ENCODE assay signal across 25 cellular contexts in the genomic region with DNA sequence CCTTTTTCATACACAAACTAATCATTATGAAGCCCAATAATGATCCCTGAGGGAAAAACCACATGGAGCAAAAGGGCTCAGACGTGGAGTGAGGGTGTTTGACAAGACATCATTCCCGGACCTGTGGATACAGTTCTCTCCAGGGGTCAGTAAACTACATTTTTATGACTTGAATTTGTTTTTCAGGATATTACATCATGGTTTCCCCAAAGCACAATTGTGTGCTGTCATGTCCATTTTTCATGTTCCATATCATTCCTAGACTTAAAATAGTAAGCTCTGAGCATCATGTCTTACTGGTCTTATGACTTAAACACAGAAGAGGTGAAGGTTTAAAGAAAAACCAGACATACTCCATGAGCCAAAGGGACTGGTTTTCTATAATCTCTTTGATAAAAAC.
DNase-seq lines count a peak whose midpoint lies in the region; ATAC-seq and TF ChIP-seq lines count a peak whose summit lies in the region.
"Had no signal": no experiment of that assay in that cellular context is flagged by ENCODE, and none has a peak within 500 bp of the region (broad histone marks: within the 10 kb centered on the region; RNA-seq: fewer than 3 reads in every experiment).

No MANE protein-coding gene starts in this region.

- TF ChIP-seq CTCF in liver (IDR thresholded peaks at IDR 0.05; ENCODE audit: low read depth, low read length, missing input control), result no peak
- no peak for TF ChIP-seq CTCF in type B pancreatic cell (conservative IDR thresholded peaks at IDR 0.05)

- H3K27me3 ChIP-seq in liver (ENCODE audit: control insufficient read depth in 4 of 4, insufficient read depth in 4 of 4, low read length in 3 of 4), result no peaks in the 10 kb centered on the region
- no peaks in the 10 kb centered on the region for H3K27me3 ChIP-seq in naive thymus-derived CD4-positive, alpha-beta T cell (ENCODE audit: control insufficient read depth in 2 of 2, insufficient read depth in 2 of 2, low read length in 2 of 2)
- H3K27me3 ChIP-seq: ascending aorta, suprapubic skin, vagina had no signal

- peaks cover 14% of the 10 kb centered on the region for H3K4me1 Mint-ChIP-seq in type B pancreatic cell (ENCODE audit: unreplicated experiment)
- no peaks in the 10 kb centered on the region for H3K4me1 Mint-ChIP-seq in naive thymus-derived CD4-positive, alpha-beta T cell

- intact Hi-C loops in naive thymus-derived CD4-positive, alpha-beta T cell (cut with micrococcal nuclease), result no loop called here

- WGBS in liver, result 64% methylated on average over 2 of the region's 2 CpGs

- H3K27me3 Mint-ChIP-seq in type B pancreatic cell, result no peaks in the 10 kb centered on the region
- H3K27me3 Mint-ChIP-seq in naive thymus-derived CD4-positive, alpha-beta T cell, result peaks cover 2 to 27% (median 17%) of the 10 kb centered on the region in 5 donors

- H3K36me3 Mint-ChIP-seq in type B pancreatic cell, result no peaks in the 10 kb centered on the region
- H3K36me3 Mint-ChIP-seq in naive thymus-derived CD4-positive, alpha-beta T cell, result peaks cover 0 to 5% (median 0%) of the 10 kb centered on the region in 5 donors
- H3K36me3 Mint-ChIP-seq: natural killer cell treated with Interleukin-12 subunit alpha and Interleukin-12 subunit beta and Interleukin-15 and Interleukin-18, amount 100 ng/mL, for 72 hours had no signal

- H3K36me3 ChIP-seq in liver (ENCODE audit: control insufficient read depth in 4 of 4, insufficient read depth in 3 of 4, low read depth in 1 of 4, low read length in 3 of 4), result no peaks in the 10 kb centered on the region
- H3K36me3 ChIP-seq in naive thymus-derived CD4-positive, alpha-beta T cell (ENCODE audit: control insufficient read depth in 2 of 3, insufficient read depth in 3 of 3, low read length in 3 of 3), result no peaks in the 10 kb centered on the region
- H3K36me3 ChIP-seq: ascending aorta, suprapubic skin, vagina had no signal

- peaks cover 6 to 35% (median 25%) of the 10 kb centered on the region in 4 donors for H3K4me1 ChIP-seq in liver (ENCODE audit: control insufficient read depth in 4 of 4, insufficient read depth in 4 of 4, low read length in 3 of 4)
- no peaks in the 10 kb centered on the region for H3K4me1 ChIP-seq in naive thymus-derived CD4-positive, alpha-beta T cell (ENCODE audit: control insufficient read depth in 2 of 2, insufficient read depth in 2 of 2, low read length in 2 of 2)
- H3K4me1 ChIP-seq: psoas muscle, suprapubic skin, vagina had no signal

- CTCF ChIA-PET in naive thymus-derived CD4-positive, alpha-beta T cell (lab: Charles Lee), result interaction anchor here (0.7 kb wide), 1 partner anchor 84 kb away, joined by 3 read pairs; no protein-coding TSS in a partner anchor

- H3K9me3 Mint-ChIP-seq in type B pancreatic cell, result no peaks in the 10 kb centered on the region
- peaks cover 0 to 4% (median 0%) of the 10 kb centered on the region in 11 donors for H3K9me3 Mint-ChIP-seq in naive thymus-derived CD4-positive, alpha-beta T cell
- H3K9me3 Mint-ChIP-seq: activated CD8-positive, alpha-beta T cell treated with anti-CD3 and anti-CD28 coated beads for 36 hours; activated naive CD4-positive, alpha-beta T cell treated with anti-CD3 and anti-CD28 coated beads for 36 hours; activated T-cell treated with anti-CD3 and anti-CD28 coated beads, Interleukin-2, amount 50 U/mL, for 24 hours; natural killer cell treated with Interleukin-12 subunit alpha and Interleukin-12 subunit beta and Interleukin-15 and Interleukin-18, amount 100 ng/mL, for 72 hours had no signal

- no peak overlapping the region for H3K4me3 Mint-ChIP-seq in type B pancreatic cell
- no peak overlapping the region for H3K4me3 Mint-ChIP-seq in naive thymus-derived CD4-positive, alpha-beta T cell
- H3K4me3 Mint-ChIP-seq: activated CD8-positive, alpha-beta T cell treated with anti-CD3 and anti-CD28 coated beads for 36 hours; activated naive CD4-positive, alpha-beta T cell treated with anti-CD3 and anti-CD28 coated beads for 36 hours; activated T-cell treated with anti-CD3 and anti-CD28 coated beads, Interleukin-2, amount 50 U/mL, for 24 hours; natural killer cell treated with Interleukin-12 subunit alpha and Interleukin-12 subunit beta and Interleukin-15 and Interleukin-18, amount 100 ng/mL, for 72 hours had no signal

- TF ChIP-seq RAD21 in liver (IDR thresholded peaks at IDR 0.05), result no peak

- peak overlapping the region; percentile 62 for H3K27ac Mint-ChIP-seq in type B pancreatic cell
- H3K27ac Mint-ChIP-seq in naive thymus-derived CD4-positive, alpha-beta T cell, result no peak overlapping the region
- H3K27ac Mint-ChIP-seq: activated CD8-positive, alpha-beta T cell treated with anti-CD3 and anti-CD28 coated beads for 36 hours; activated naive CD4-positive, alpha-beta T cell treated with anti-CD3 and anti-CD28 coated beads for 36 hours; activated T-cell treated with anti-CD3 and anti-CD28 coated beads, Interleukin-2, amount 50 U/mL, for 24 hours had no signal

- no peak overlapping the region for H3K4me3 ChIP-seq in liver (ENCODE audit: low read depth in 1 of 3, low read length in 3 of 3)
- H3K4me3 ChIP-seq in naive thymus-derived CD4-positive, alpha-beta T cell (ENCODE audit: low read length), result no peak overlapping the region
- H3K4me3 ChIP-seq: ascending aorta, psoas muscle, SK-N-MC, suprapubic skin, vagina had no signal

- DNase-seq in NCI-H2227 treated with DMSO at 0.1 percent for 48 hours (lab: John Stamatoyannopoulos, UW), result peak; percentile 6
- no peak for DNase-seq in NCI-H2227 (lab: John Stamatoyannopoulos, UW; ENCODE audit: unreplicated experiment)
- DNase-seq in dermis blood vessel endothelial cell, result peak; percentile 63
- no peak for DNase-seq in type B pancreatic cell (ENCODE audit: extremely low spot score, unreplicated experiment)
- no peak for DNase-seq in naive thymus-derived CD4-positive, alpha-beta T cell
- DNase-seq: activated CD4-positive, CD25-positive, alpha-beta regulatory T cell; activated CD8-positive, alpha-beta T cell treated with anti-CD3 and anti-CD28 coated beads for 36 hours; activated naive CD4-positive, alpha-beta T cell treated with anti-CD3 and anti-CD28 coated beads for 36 hours; activated T-cell treated with anti-CD3 and anti-CD28 coated beads, Interleukin-2, amount 50 U/mL, for 24 hours; COR-L47; NCI-H1092 treated with DMSO at 0.1 percent for 48 hours; NCI-H2081 treated with DMSO at 0.1 percent for 48 hours; NCI-H510A; psoas muscle; stimulated activated CD4-positive, alpha-beta T cell treated with anti-CD3 and anti-CD28 coated beads, Interleukin-12 subunit alpha, Interleukin-12 subunit beta, amount 100 ng/mL, for 4 hours; T-helper 9 cell had no signal

- peak overlapping the region; percentile 63 to 70 for H3K27ac ChIP-seq in liver (ENCODE audit: low read depth in 1 of 2, low read length in 2 of 2)
- H3K27ac ChIP-seq in naive thymus-derived CD4-positive, alpha-beta T cell (ENCODE audit: low read depth, low read length), result no peak overlapping the region
- H3K27ac ChIP-seq: ascending aorta, psoas muscle, SK-N-MC, suprapubic skin, vagina had no signal

- H3K9ac ChIP-seq in liver (ENCODE audit: low read depth in 1 of 2, low read length in 2 of 2), result peak overlapping the region in 1 of 2 donors; percentile 91

- no peaks in the 10 kb centered on the region for H3K9me3 ChIP-seq in liver (ENCODE audit: control insufficient read depth in 4 of 4, low read length in 3 of 4)
- no peaks in the 10 kb centered on the region for H3K9me3 ChIP-seq in naive thymus-derived CD4-positive, alpha-beta T cell (ENCODE audit: control insufficient read depth in 2 of 3, low read length in 3 of 3)
- H3K9me3 ChIP-seq: ascending aorta, psoas muscle, suprapubic skin, vagina had no signal

- POLR2A ChIA-PET in naive thymus-derived CD4-positive, alpha-beta T cell (lab: Charles Lee), result no interaction called here

- ATAC-seq in HG03135 (IDR thresholded peaks at IDR 0.05; ENCODE audit: unreplicated experiment), result no peak
- ATAC-seq in naive thymus-derived CD4-positive, alpha-beta T cell, result no peak
- no peak for ATAC-seq in GM19463 (IDR thresholded peaks at IDR 0.05; ENCODE audit: unreplicated experiment)
- ATAC-seq: activated CD8-positive, alpha-beta T cell treated with anti-CD3 and anti-CD28 coated beads for 36 hours; HCT116; natural killer cell treated with Interleukin-12 subunit alpha and Interleukin-12 subunit beta and Interleukin-15 and Interleukin-18, amount 100 ng/mL, for 72 hours; psoas muscle had no signal

TF ChIP-seq in liver, 16 proteins besides CTCF, POLR2A, EP300 and RAD21:
- TF ChIP-seq HNF4G (IDR thresholded peaks at IDR 0.05), result no peak
- TF ChIP-seq JUND (IDR thresholded peaks at IDR 0.05), result no peak
TF ChIP-seq in liver: peak in this region for 0.

Comparison
In these comparisons a context has a peak if more than half of its experiments do, and no peak if none do; other contexts are left out.
1. DNase-seq: peak in NCI-H2227 treated with DMSO at 0.1 percent for 48 hours (single experiment) and dermis blood vessel endothelial cell (single experiment); none in NCI-H2227 (single experiment), type B pancreatic cell (single experiment) and naive thymus-derived CD4-positive, alpha-beta T cell (0 of 9).